In the genomic region with DNA sequence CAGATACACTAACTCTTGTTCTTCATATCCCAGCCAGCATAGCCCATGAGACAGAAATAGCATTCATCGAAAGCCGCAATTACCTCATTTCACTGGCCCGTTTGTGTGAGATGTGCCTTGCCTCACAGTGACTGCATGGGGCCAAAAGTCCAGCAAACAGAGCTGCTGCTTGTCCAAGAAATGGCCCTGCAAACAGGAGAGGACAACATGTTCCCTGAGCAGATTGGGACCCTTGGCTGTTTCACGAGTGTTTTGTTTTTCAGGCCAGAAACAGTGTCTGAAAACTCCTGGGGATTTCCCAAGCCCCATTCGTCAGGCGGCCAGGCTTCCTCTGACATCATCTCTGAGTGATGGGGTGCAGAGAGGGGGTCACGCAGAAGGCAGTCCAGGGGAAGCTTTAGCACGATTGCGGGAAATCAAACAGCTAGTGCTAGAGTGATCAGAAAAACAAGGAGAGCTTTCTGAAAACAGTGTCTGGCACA, we compare ENCODE assay signal across 1 cellular context.
TF ChIP-seq lines count a peak whose summit lies in the region.

No MANE protein-coding gene starts in this region.

TF ChIP-seq in IMR-90, 13 proteins besides CTCF, POLR2A, EP300 and RAD21 (continued from another document):
- no peak for TF ChIP-seq USF2 (IDR thresholded peaks at IDR 0.05; ENCODE audit: low read depth, low read length)
- TF ChIP-seq CEBPB (IDR thresholded peaks at IDR 0.05; ENCODE audit: low read depth, low read length) = peak; percentile 71
- no peak for TF ChIP-seq RCOR1 (IDR thresholded peaks at IDR 0.05; ENCODE audit: insufficient replicate concordance, low read length)
- TF ChIP-seq ELK1 (IDR thresholded peaks at IDR 0.05; ENCODE audit: borderline replicate concordance, low read depth, low read length) = no peak
- TF ChIP-seq CHD1 (IDR thresholded peaks at IDR 0.05; ENCODE audit: low read depth, low read length) = peak; percentile 67; the same call in 1 of the 2 replicates
